In genomic region chr21:35940074-35940927, GRCh38 we compare ENCODE assay signal across 7 cellular contexts.
DNase-seq lines count a peak whose midpoint lies in the region; ATAC-seq and TF ChIP-seq lines count a peak whose summit lies in the region.

No MANE protein-coding gene starts in this region.

- H3K9me3 Mint-ChIP-seq in naive B cell = no peaks in the 10 kb centered on the region

- peak; percentile 50 to 53 for ATAC-seq in naive B cell (ENCODE audit: low read depth in 2 of 2)
- ATAC-seq in HG02798 (IDR thresholded peaks at IDR 0.05; ENCODE audit: poor library complexity, unreplicated experiment) = no peak
- ATAC-seq in HG02759 (IDR thresholded peaks at IDR 0.05; ENCODE audit: unreplicated experiment) = no peak

- TF ChIP-seq CTCF in GM10266 (IDR thresholded peaks at IDR 0.05; ENCODE audit: control insufficient read depth, insufficient read depth, low read depth, missing control alignments) = peak; percentile 42
- TF ChIP-seq CTCF in NB4 (IDR thresholded peaks at IDR 0.05; ENCODE audit: low read depth, low read length) = peak; percentile 60

- peaks cover 0 to 5% (median 0%) of the 10 kb centered on the region in 3 donors for H3K27me3 Mint-ChIP-seq in naive B cell

- H3K4me1 Mint-ChIP-seq in naive B cell = no peaks in the 10 kb centered on the region

- 0 out of 2 replicates have a peak, but pooled peaks cover 4% of the 10 kb centered on the region for H3K4me1 ChIP-seq in SJCRH30

- TF ChIP-seq POLR2A in NB4 (IDR thresholded peaks at IDR 0.05; ENCODE audit: extremely low read depth, insufficient read length) (no peak), erythroblast (IDR thresholded peaks at IDR 0.05; ENCODE audit: low read length) (no peak)

- no peaks in the 10 kb centered on the region for H3K9me3 ChIP-seq in SJCRH30 (replicated peaks)

- no peaks in the 10 kb centered on the region for H3K36me3 Mint-ChIP-seq in naive B cell

- no peaks in the 10 kb centered on the region for H3K36me3 ChIP-seq in SJCRH30

- H3K27me3 ChIP-seq in SJCRH30 = no peaks in the 10 kb centered on the region

- H3K27ac Mint-ChIP-seq in naive B cell = peak overlapping the region in 1 of 6 donors; percentile 60

- DNase-seq in GM10266 (ENCODE audit: extremely low spot score) = peak; percentile 36
- peak; percentile 85 for DNase-seq in NB4 (ENCODE audit: low read depth)
- DNase-seq in SJCRH30 = peak; percentile 58 to 84
- peak; percentile 61 to 71 for DNase-seq in erythroblast (lab: John Stamatoyannopoulos, UW)
- peak; percentile 13 for DNase-seq in naive B cell

- no peak overlapping the region for H3K4me3 ChIP-seq in NB4 (ENCODE audit: low read depth, low read length)
- no peak overlapping the region for H3K4me3 ChIP-seq in SJCRH30

- no peak overlapping the region for H3K4me3 Mint-ChIP-seq in naive B cell

- no peak overlapping the region for H3K27ac ChIP-seq in SJCRH30

Comparison
In these comparisons a context has a peak if more than half of its experiments do, and no peak if none do; other contexts are left out.
1. DNase-seq: peak in every context shown above with its lines; median percentile 85 in NB4; 71 in SJCRH30; 66 in erythroblast; 36 in GM10266; 13 in naive B cell.
2. ATAC-seq: peak in naive B cell (2 of 2); none in HG02798 (single experiment) and HG02759 (single experiment).